ENCODE assay signal across 17 cellular contexts in the genomic region with DNA sequence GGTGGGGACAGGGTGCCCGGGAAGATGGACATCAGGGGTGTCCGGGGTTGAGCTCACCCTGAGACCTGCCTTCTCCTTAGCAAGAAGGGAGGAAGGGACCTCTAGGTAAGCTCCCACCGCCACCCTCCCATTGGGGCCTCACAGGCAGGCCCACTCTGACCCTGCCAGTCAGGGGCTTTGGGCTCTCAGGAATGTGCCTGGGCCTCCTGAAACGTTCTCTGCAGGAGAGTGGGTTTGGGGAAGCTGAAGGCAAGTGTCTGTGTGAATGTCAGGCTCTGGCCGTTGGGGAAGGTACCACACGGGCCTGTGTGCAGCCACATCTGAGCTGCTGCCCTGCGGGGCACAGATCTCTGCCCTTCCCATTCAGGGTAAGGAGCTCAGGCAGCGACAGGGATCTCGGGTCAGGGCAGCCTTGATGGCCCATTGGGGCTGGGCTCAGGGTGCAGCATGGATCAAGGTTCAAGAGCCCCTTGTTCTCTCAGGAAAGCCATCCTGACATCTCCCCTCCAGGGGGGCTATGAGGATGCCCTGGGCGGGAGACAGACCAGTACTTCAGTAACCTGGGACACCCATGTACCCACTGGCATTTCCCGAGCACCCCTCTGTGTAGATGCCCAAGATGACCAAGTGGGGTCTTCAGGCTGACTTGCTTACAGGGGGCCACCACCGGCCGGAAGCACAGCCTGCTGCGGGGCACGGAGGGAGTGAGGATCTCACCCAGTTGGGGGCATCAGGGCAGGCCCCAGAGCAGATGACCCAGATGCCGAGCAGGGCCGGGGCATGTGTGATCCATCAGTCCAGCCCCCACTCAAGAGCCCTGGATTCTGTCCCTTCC. TPM values are rescaled to one million over a fixed set of nuclear protein-coding genes. Genes with fewer than 3 reads are reported as not detected.
A peak's percentile ranks its signal among the peaks of the same experiment; 100 is the strongest.
DNase-seq lines count a peak whose midpoint lies in the region; ATAC-seq and TF ChIP-seq lines count a peak whose summit lies in the region.
"Had no signal": no experiment of that assay in that cellular context is flagged by ENCODE, and none has a peak within 500 bp of the region (broad histone marks: within the 10 kb centered on the region; RNA-seq: fewer than 3 reads in every experiment).

No MANE protein-coding gene starts in this region.

- TF ChIP-seq POLR2A in Peyer's patch (IDR thresholded peaks at IDR 0.05), result no peak
- TF ChIP-seq POLR2A in body of pancreas (IDR thresholded peaks at IDR 0.05), result no peak
- TF ChIP-seq POLR2A in ovary (IDR thresholded peaks at IDR 0.05), result no peak

- H3K27ac ChIP-seq in Peyer's patch (no peak overlapping the region), body of pancreas (peak overlapping the region in 1 of 4 donors; percentile 77), hepatocyte (peak overlapping the region; percentile 45), ovary (no peak overlapping the region)

- H3K4me2 ChIP-seq in hepatocyte, result no peak overlapping the region

- H3K4me1 ChIP-seq in Peyer's patch (peaks cover 0 to 31% (median 1%) of the 10 kb centered on the region in 4 donors), body of pancreas (peaks cover 72% of the 10 kb centered on the region), hepatocyte (ENCODE audit: insufficient read depth) (peaks cover 30% of the 10 kb centered on the region), ovary (ENCODE audit: insufficient read depth) (peaks cover 9% of the 10 kb centered on the region)

- peak in 2 of 3 donors; percentile 38 to 39 for DNase-seq in Peyer's patch
- DNase-seq in body of pancreas, result peak; percentile 1 to 9 (median 4)
- DNase-seq in hepatocyte (ENCODE audit: low spot score), result no peak
- peak in 4 of 5 donors; percentile 11 to 32 (median 16) for DNase-seq in ovary
- DNase-seq in midbrain (lab: John Stamatoyannopoulos, UW), result no peak
- DNase-seq in pons (ENCODE audit: low spot score), result no peak
- no peak for DNase-seq in hypothalamus (lab: John Stamatoyannopoulos, UW)
- DNase-seq in stimulated activated CD4-positive, alpha-beta T cell treated with anti-CD3 and anti-CD28 coated beads, Interleukin-4, amount 100 ng/mL, for 1 hour, result no peak
- DNase-seq: activated CD8-positive, alpha-beta T cell treated with anti-CD3 and anti-CD28 coated beads, Interleukin-2, amount 10 ng/mL, durations not matched to agents 7 days and 5 days; cortex of kidney; erythroblast; NCI-H1436 treated with DMSO at 0.1 percent for 48 hours; NCI-H345; NK-92 treated with Interleukin-12 subunit alpha and Interleukin-12 subunit beta, amount 100 ng/mL, for 24 hours; occipital lobe; small intestine; trophoblast cell had no signal

- no peaks in the 10 kb centered on the region for H3K27me3 ChIP-seq in Peyer's patch
- no peaks in the 10 kb centered on the region for H3K27me3 ChIP-seq in body of pancreas
- no peaks in the 10 kb centered on the region for H3K27me3 ChIP-seq in hepatocyte
- no peaks in the 10 kb centered on the region for H3K27me3 ChIP-seq in ovary

- intact Hi-C loops in body of pancreas (cut with DNase I) (no loop called here), ovary (cut with DNase I) (no loop called here)

- H4K20me1 ChIP-seq in hepatocyte (ENCODE audit: insufficient read depth, poor library complexity, severe bottlenecking), result no peaks in the 10 kb centered on the region

- H2AFZ ChIP-seq in hepatocyte, result no peak overlapping the region

- H3K4me3 ChIP-seq in Peyer's patch (no peak overlapping the region), body of pancreas (no peak overlapping the region), hepatocyte (no peak overlapping the region), ovary (no peak overlapping the region)

- TF ChIP-seq CTCF in Peyer's patch (IDR thresholded peaks at IDR 0.05), result no peak
- TF ChIP-seq CTCF in body of pancreas (IDR thresholded peaks at IDR 0.05), result no peak
- no peak for TF ChIP-seq CTCF in hepatocyte (IDR thresholded peaks at IDR 0.05; ENCODE audit: poor library complexity)
- TF ChIP-seq CTCF in ovary (IDR thresholded peaks at IDR 0.05), result no peak

- WGBS in body of pancreas, 2 donors, result 83 to 87% methylated on average over 7 to 16 of the region's 17 CpGs
- WGBS in hepatocyte (ENCODE audit: low lambda C conversion rate, missing lambda C conversion rate), result 89% methylated on average over 17 of the region's 17 CpGs
- 85 to 92% (median 87%) methylated on average over 17 of the region's 17 CpGs for WGBS in ovary, 3 donors

- ATAC-seq in body of pancreas, result no peak
- ATAC-seq: activated CD8-positive, alpha-beta T cell treated with anti-CD3 and anti-CD28 coated beads, Interleukin-2, amount 10 ng/mL, durations not matched to agents 7 days and 5 days had no signal

- H3K79me2 ChIP-seq in hepatocyte, result no peaks in the 10 kb centered on the region

- TF ChIP-seq EP300 in ovary (IDR thresholded peaks at IDR 0.05), result no peak

- H3K36me3 ChIP-seq in Peyer's patch (no peaks in the 10 kb centered on the region), body of pancreas (replicated peaks in 1 of 2; ENCODE audit: insufficient read depth in 1 of 2, low read depth in 2 of 2) (no peaks in the 10 kb centered on the region), hepatocyte (replicated peaks; ENCODE audit: insufficient read depth, low read depth) (no peaks in the 10 kb centered on the region), ovary (no peaks in the 10 kb centered on the region)

- H3K9me3 ChIP-seq in Peyer's patch (no peaks in the 10 kb centered on the region), body of pancreas (no peaks in the 10 kb centered on the region), hepatocyte (ENCODE audit: low read depth) (no peaks in the 10 kb centered on the region), ovary (no peaks in the 10 kb centered on the region)

- no peaks in the 10 kb centered on the region for H3K9me2 ChIP-seq in hepatocyte (replicated peaks; ENCODE audit: insufficient read depth)

RNA-seq across cellular contexts. Expression of a gene that starts 29.7 kb away (rescaled TPM):
- total RNA-seq in Peyer's patch (10 to 100 TPM in 1 of 4 donors, 1 to 10 TPM in 3; 3.9 to 26.1 (median 7.0) TPM), body of pancreas (10 to 100 TPM in 1 of 2 donors, 1 to 10 TPM in 1; 8.0 to 16.2 TPM), hepatocyte (7.4 and 8.5 TPM in 2 replicates), ovary (10 to 100 TPM in 5 of 7 donors, 1 to 10 TPM in 2; 7.2 to 28.4 (median 15.3) TPM)
- polyA plus RNA-seq in hepatocyte (8.3 and 11.3 TPM in 2 replicates), ovary (10 to 100 TPM in 1 of 2 donors, 1 to 10 TPM in 1; 4.8 to 11.5 TPM)

Comparison
In these comparisons a context has a peak if more than half of its experiments do, and no peak if none do; other contexts are left out.
1. DNase-seq: peak in Peyer's patch (2 of 3), body of pancreas (4 of 4) and ovary (4 of 5); none in hepatocyte (single experiment), midbrain (single experiment), pons (single experiment), hypothalamus (0 of 51) and stimulated activated CD4-positive, alpha-beta T cell treated with anti-CD3 and anti-CD28 coated beads, Interleukin-4, amount 100 ng/mL, for 1 hour (single experiment).